ENCODE assay signal across 1 cellular context in genomic region chr11:67397536-67397935, GRCh38.
TF ChIP-seq lines count a peak whose summit lies in the region.

No MANE protein-coding gene starts in this region.

TF ChIP-seq in GM23338, 12 proteins besides CTCF, POLR2A, EP300 and RAD21:
- TF ChIP-seq POLR2AphosphoS5 (IDR thresholded peaks at IDR 0.05; ENCODE audit: low read depth) (no peak), CREB1 (CRISPR knock-in tag; IDR thresholded peaks at IDR 0.05; ENCODE audit: low read depth) (no peak), EZH2phosphoT487 (IDR thresholded peaks at IDR 0.05; ENCODE audit: unreplicated experiment) (no peak), JUNB (IDR thresholded peaks at IDR 0.05; ENCODE audit: unreplicated experiment) (no peak), ZNF114 (CRISPR knock-in tag; IDR thresholded peaks at IDR 0.05) (no peak), EZH2 (IDR thresholded peaks at IDR 0.05; ENCODE audit: low read depth, unreplicated experiment) (no peak), STAT1 (IDR thresholded peaks at IDR 0.05; ENCODE audit: unreplicated experiment) (no peak), ETS1 (IDR thresholded peaks at IDR 0.05) (no peak), REST (IDR thresholded peaks at IDR 0.05; ENCODE audit: unreplicated experiment) (no peak), NANOG (IDR thresholded peaks at IDR 0.05; ENCODE audit: borderline replicate concordance) (no peak), ZNF462 (CRISPR knock-in tag; IDR thresholded peaks at IDR 0.05) (no peak), ZNF331 (CRISPR knock-in tag; IDR thresholded peaks at IDR 0.05; ENCODE audit: low read depth) (no peak)
TF ChIP-seq in GM23338: peak in this region for 0.
